1 cellular context compared by ENCODE assay signal in the genomic region with DNA sequence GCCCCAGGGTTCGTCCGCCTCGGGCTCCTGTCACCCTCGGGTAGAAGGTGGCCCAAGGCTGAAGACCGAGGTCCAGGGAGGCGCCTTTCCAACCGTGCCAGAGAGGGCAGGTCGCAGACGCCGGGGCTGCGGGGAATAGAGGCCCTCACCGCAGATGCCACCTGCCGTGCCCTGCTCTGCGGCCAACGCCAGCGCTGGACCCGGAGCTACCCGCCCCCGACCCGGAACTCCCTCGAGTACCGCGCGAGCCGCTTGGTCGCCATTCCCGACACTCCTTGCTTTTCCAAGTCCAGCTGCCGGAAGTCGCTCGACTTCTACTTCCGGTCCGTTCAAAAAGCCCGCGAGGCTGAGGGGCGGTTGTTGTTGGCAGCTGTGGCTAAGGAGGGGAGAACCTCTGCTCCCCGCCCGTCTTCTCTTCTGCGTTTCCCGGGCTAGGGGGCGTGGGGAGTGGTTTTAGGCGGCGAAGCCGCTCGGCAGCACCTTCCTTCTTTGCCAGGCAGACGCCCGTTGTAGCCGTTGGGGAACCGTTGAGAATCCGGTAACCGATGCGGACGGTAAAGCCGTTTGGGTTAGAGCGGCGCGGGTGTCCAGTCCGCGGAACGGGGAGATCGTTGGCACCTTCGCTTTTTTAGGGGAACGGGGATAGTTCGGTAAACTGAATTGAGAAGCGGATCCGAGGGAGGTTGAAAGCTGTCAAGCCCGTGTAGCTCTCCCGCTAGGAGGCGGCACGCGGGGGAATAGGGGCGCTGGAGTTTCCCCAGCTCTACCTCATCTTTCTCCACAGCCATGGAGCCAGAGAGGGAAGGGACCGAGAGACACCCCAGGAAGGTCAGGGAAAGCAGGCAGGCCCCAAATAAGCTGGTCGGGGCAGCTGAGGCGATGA.
TF ChIP-seq lines count a peak whose summit lies in the region.

A gene with protein sequence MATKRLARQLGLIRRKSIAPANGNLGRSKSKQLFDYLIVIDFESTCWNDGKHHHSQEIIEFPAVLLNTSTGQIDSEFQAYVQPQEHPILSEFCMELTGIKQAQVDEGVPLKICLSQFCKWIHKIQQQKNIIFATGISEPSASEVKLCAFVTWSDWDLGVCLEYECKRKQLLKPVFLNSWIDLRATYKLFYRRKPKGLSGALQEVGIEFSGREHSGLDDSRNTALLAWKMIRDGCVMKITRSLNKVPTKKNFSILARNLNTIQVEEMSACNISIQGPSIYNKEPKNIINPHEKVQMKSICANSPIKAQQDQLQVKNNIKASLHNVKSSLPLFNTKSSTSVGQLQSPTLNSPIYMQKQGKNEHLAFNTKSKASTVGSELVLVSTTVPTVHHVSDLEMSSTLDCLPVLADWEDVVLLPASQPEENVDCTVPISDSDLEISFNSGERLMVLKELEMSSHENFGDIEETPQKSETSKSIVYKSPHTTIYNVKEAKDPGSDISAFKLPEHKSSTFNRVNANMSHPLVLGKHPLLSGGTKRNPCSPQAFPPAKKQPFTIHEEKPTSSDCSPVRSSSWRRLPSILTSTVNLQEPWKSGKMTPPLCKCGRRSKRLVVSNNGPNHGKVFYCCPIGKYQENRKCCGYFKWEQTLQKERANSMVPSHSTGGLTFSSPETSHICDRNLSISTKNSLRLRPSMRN (minus strand): TSS at position 305 of the 883 bp plus-strand sequence. CDS start 42 bp downstream, at position 263.
A gene with protein sequence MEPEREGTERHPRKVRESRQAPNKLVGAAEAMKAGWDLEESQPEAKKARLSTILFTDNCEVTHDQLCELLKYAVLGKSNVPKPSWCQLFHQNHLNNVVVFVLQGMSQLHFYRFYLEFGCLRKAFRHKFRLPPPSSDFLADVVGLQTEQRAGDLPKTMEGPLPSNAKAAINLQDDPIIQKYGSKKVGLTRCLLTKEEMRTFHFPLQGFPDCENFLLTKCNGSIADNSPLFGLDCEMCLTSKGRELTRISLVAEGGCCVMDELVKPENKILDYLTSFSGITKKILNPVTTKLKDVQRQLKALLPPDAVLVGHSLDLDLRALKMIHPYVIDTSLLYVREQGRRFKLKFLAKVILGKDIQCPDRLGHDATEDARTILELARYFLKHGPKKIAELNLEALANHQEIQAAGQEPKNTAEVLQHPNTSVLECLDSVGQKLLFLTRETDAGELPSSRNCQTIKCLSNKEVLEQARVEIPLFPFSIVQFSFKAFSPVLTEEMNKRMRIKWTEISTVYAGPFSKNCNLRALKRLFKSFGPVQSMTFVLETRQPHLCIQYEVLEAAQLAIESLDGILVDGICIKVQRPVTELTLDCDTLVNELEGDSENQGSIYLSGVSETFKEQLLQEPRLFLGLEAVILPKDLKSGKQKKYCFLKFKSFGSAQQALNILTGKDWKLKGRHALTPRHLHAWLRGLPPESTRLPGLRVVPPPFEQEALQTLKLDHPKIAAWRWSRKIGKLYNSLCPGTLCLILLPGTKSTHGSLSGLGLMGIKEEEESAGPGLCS (plus strand): TSS at position 360 of the 883 bp plus-strand sequence. CDS start 427 bp downstream, at position 787.

TF ChIP-seq in K562, 482 proteins besides CTCF, POLR2A, EP300 and RAD21 (continued from another document and continues in another):
- peak; percentile 45 to 91 (median 83) for TF ChIP-seq YY1 (IDR thresholded peaks at IDR 0.05; ENCODE audit: borderline replicate concordance in 1 of 3, control insufficient read depth in 1 of 3, extremely low read depth in 1 of 3, insufficient read depth in 3 of 3, insufficient read length in 1 of 3, insufficient replicate concordance in 2 of 3, low read depth in 1 of 3, low read length in 2 of 3)
- 0 out of 2 replicates have a peak, but pooled peaks have one; percentile 12 for TF ChIP-seq BHLHE40 (IDR thresholded peaks at IDR 0.05; ENCODE audit: low read length)
- no peak for TF ChIP-seq ZNF124 (CRISPR knock-in tag; IDR thresholded peaks at IDR 0.05)
- no peak for TF ChIP-seq ZNF717 (CRISPR knock-in tag; IDR thresholded peaks at IDR 0.05)
- TF ChIP-seq ZNF436 (CRISPR knock-in tag; IDR thresholded peaks at IDR 0.05), result no peak
- TF ChIP-seq MAZ (CRISPR knock-in tag; conservative IDR thresholded peaks at IDR 0.05 in 1 of 2, IDR thresholded peaks at IDR 0.05 in 1 of 2), result peak; percentile 69 to 70
- no peak for TF ChIP-seq KLF16 (IDR thresholded peaks at IDR 0.05)
- TF ChIP-seq, protein P1, sequence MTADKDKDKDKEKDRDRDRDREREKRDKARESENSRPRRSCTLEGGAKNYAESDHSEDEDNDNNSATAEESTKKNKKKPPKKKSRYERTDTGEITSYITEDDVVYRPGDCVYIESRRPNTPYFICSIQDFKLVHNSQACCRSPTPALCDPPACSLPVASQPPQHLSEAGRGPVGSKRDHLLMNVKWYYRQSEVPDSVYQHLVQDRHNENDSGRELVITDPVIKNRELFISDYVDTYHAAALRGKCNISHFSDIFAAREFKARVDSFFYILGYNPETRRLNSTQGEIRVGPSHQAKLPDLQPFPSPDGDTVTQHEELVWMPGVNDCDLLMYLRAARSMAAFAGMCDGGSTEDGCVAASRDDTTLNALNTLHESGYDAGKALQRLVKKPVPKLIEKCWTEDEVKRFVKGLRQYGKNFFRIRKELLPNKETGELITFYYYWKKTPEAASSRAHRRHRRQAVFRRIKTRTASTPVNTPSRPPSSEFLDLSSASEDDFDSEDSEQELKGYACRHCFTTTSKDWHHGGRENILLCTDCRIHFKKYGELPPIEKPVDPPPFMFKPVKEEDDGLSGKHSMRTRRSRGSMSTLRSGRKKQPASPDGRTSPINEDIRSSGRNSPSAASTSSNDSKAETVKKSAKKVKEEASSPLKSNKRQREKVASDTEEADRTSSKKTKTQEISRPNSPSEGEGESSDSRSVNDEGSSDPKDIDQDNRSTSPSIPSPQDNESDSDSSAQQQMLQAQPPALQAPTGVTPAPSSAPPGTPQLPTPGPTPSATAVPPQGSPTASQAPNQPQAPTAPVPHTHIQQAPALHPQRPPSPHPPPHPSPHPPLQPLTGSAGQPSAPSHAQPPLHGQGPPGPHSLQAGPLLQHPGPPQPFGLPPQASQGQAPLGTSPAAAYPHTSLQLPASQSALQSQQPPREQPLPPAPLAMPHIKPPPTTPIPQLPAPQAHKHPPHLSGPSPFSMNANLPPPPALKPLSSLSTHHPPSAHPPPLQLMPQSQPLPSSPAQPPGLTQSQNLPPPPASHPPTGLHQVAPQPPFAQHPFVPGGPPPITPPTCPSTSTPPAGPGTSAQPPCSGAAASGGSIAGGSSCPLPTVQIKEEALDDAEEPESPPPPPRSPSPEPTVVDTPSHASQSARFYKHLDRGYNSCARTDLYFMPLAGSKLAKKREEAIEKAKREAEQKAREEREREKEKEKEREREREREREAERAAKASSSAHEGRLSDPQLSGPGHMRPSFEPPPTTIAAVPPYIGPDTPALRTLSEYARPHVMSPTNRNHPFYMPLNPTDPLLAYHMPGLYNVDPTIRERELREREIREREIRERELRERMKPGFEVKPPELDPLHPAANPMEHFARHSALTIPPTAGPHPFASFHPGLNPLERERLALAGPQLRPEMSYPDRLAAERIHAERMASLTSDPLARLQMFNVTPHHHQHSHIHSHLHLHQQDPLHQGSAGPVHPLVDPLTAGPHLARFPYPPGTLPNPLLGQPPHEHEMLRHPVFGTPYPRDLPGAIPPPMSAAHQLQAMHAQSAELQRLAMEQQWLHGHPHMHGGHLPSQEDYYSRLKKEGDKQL (CRISPR knock-in tag; IDR thresholded peaks at IDR 0.05; ENCODE audit: borderline replicate concordance), result no peak
- no peak for TF ChIP-seq TCF7 (IDR thresholded peaks at IDR 0.05; ENCODE audit: borderline replicate concordance)
- TF ChIP-seq ZNF507 (tag; conservative IDR thresholded peaks at IDR 0.05), result no peak
- peak; percentile 73; the same call in 1 of the 2 replicates for TF ChIP-seq ZBTB1 (CRISPR knock-in tag; IDR thresholded peaks at IDR 0.05; ENCODE audit: borderline replicate concordance, low read depth)
- TF ChIP-seq NFXL1 (CRISPR knock-in tag; IDR thresholded peaks at IDR 0.05), result no peak
- TF ChIP-seq SIN3A (IDR thresholded peaks at IDR 0.05; ENCODE audit: borderline replicate concordance in 2 of 2, control insufficient read depth in 1 of 2, low read depth in 2 of 2, low read length in 2 of 2), result peak; percentile 91 to 99; a peak in 3 of 4 replicates
- TF ChIP-seq HDAC2 (IDR thresholded peaks at IDR 0.05), result peak; percentile 79; the same call in 1 of the 2 replicates
- TF ChIP-seq HIVEP1 (CRISPR knock-in tag; IDR thresholded peaks at IDR 0.05), result no peak
- TF ChIP-seq LEF1 (IDR thresholded peaks at IDR 0.05), result peak; percentile 70; the same call in 1 of the 2 replicates
- TF ChIP-seq ZBED1 (IDR thresholded peaks at IDR 0.05), result no peak
- peak; percentile 89 for TF ChIP-seq ELF1 (tag; IDR thresholded peaks at IDR 0.05)
- TF ChIP-seq HMG20A (CRISPR knock-in tag; conservative IDR thresholded peaks at IDR 0.05), result no peak
- TF ChIP-seq PHF20 (IDR thresholded peaks at IDR 0.05; ENCODE audit: partially characterized antibody), result peak; percentile 80
- peak; percentile 13 for TF ChIP-seq ZFX (CRISPR knock-in tag; IDR thresholded peaks at IDR 0.05)
- TF ChIP-seq BDP1 (IDR thresholded peaks at IDR 0.05; ENCODE audit: insufficient read depth, insufficient read length), result no peak
- TF ChIP-seq PRPF4 (IDR thresholded peaks at IDR 0.05; ENCODE audit: insufficient read depth, low read depth, low read length, poor library complexity, severe bottlenecking), result no peak
- TF ChIP-seq, protein P2, sequence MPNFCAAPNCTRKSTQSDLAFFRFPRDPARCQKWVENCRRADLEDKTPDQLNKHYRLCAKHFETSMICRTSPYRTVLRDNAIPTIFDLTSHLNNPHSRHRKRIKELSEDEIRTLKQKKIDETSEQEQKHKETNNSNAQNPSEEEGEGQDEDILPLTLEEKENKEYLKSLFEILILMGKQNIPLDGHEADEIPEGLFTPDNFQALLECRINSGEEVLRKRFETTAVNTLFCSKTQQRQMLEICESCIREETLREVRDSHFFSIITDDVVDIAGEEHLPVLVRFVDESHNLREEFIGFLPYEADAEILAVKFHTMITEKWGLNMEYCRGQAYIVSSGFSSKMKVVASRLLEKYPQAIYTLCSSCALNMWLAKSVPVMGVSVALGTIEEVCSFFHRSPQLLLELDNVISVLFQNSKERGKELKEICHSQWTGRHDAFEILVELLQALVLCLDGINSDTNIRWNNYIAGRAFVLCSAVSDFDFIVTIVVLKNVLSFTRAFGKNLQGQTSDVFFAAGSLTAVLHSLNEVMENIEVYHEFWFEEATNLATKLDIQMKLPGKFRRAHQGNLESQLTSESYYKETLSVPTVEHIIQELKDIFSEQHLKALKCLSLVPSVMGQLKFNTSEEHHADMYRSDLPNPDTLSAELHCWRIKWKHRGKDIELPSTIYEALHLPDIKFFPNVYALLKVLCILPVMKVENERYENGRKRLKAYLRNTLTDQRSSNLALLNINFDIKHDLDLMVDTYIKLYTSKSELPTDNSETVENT (CRISPR knock-in tag; IDR thresholded peaks at IDR 0.05), result peak; percentile 20; the same call in 1 of the 2 replicates
- TF ChIP-seq NR4A1 (CRISPR knock-in tag; IDR thresholded peaks at IDR 0.05), result no peak
- TF ChIP-seq NR4A1 (tag; IDR thresholded peaks at IDR 0.05), result 0 out of 2 replicates have a peak, but pooled peaks have one; percentile 30
- TF ChIP-seq TAF15 (IDR thresholded peaks at IDR 0.05; ENCODE audit: low read depth, low read length), result no peak
- TF ChIP-seq RAD51 (IDR thresholded peaks at IDR 0.05; ENCODE audit: borderline replicate concordance, low read depth), result no peak
- TF ChIP-seq, protein P3, sequence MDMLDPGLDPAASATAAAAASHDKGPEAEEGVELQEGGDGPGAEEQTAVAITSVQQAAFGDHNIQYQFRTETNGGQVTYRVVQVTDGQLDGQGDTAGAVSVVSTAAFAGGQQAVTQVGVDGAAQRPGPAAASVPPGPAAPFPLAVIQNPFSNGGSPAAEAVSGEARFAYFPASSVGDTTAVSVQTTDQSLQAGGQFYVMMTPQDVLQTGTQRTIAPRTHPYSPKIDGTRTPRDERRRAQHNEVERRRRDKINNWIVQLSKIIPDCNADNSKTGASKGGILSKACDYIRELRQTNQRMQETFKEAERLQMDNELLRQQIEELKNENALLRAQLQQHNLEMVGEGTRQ (CRISPR knock-in tag; IDR thresholded peaks at IDR 0.05), result no peak
- TF ChIP-seq, protein P4, sequence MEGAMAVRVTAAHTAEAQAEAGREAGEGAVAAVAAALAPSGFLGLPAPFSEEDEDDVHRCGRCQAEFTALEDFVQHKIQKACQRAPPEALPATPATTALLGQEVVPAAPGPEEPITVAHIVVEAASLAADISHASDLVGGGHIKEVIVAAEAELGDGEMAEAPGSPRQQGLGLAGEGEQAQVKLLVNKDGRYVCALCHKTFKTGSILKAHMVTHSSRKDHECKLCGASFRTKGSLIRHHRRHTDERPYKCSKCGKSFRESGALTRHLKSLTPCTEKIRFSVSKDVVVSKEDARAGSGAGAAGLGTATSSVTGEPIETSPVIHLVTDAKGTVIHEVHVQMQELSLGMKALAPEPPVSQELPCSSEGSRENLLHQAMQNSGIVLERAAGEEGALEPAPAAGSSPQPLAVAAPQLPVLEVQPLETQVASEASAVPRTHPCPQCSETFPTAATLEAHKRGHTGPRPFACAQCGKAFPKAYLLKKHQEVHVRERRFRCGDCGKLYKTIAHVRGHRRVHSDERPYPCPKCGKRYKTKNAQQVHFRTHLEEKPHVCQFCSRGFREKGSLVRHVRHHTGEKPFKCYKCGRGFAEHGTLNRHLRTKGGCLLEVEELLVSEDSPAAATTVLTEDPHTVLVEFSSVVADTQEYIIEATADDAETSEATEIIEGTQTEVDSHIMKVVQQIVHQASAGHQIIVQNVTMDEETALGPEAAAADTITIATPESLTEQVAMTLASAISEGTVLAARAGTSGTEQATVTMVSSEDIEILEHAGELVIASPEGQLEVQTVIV (CRISPR knock-in tag; IDR thresholded peaks at IDR 0.05; ENCODE audit: borderline replicate concordance), result no peak
- TF ChIP-seq NR2C1 (IDR thresholded peaks at IDR 0.05), result peak; percentile 86
- TF ChIP-seq NR2C1 (tag; IDR thresholded peaks at IDR 0.05), result peak; percentile 81
- TF ChIP-seq MYBL2 (IDR thresholded peaks at IDR 0.05; ENCODE audit: low read depth), result peak; percentile 98
- TF ChIP-seq MYBL2 (CRISPR knock-in tag; IDR thresholded peaks at IDR 0.05; ENCODE audit: borderline replicate concordance), result no peak; the same call in 1 of the 2 replicates
- TF ChIP-seq CREM (IDR thresholded peaks at IDR 0.05; ENCODE audit: low read depth), result peak; percentile 59
